ENCODE assay signal across 26 cellular contexts in genomic region chr5:177043114-177043513, GRCh38.
"Had no signal": no experiment of that assay in that cellular context is flagged by ENCODE, and none has a peak within 500 bp of the region (broad histone marks: within the 10 kb centered on the region; RNA-seq: fewer than 3 reads in every experiment).

No MANE protein-coding gene starts in this region.

- H3K27ac Mint-ChIP-seq: natural killer cell; nephron; neural progenitor cell; progenitor cell of endocrine pancreas; stimulated activated naive B cell treated with anti-CD40 and anti-IgM and Interleukin-4, amounts not matched to agents 10 μg/mL and 1 μg/mL and 100 μg/mL, for 72 hours; stimulated activated naive CD8-positive, alpha-beta T cell treated with anti-CD3 and anti-CD28 coated beads, Interleukin-15, Interleukin-2, amounts not matched to agents 100 ng/mL and 50 ng/mL, for 24 hours had no signal

- H3K36me3 ChIP-seq: ovary, uterus had no signal

- H3K27me3 Mint-ChIP-seq: naive thymus-derived CD4-positive, alpha-beta T cell; progenitor cell of endocrine pancreas; stimulated activated naive B cell treated with anti-CD40 and anti-IgM and Interleukin-4, amounts not matched to agents 10 μg/mL and 1 μg/mL and 100 μg/mL, for 72 hours; stimulated activated naive CD8-positive, alpha-beta T cell treated with anti-CD3 and anti-CD28 coated beads, Interleukin-15, Interleukin-2, amounts not matched to agents 100 ng/mL and 50 ng/mL, for 24 hours had no signal

- H3K4me3 ChIP-seq: neural progenitor cell, ovary, psoas muscle, right lobe of liver, sigmoid colon, stomach, thoracic aorta, tibial artery, transverse colon, upper lobe of left lung, uterus had no signal

- H3K4me3 Mint-ChIP-seq: naive thymus-derived CD4-positive, alpha-beta T cell; natural killer cell; nephron; neural progenitor cell; stimulated activated effector memory CD8-positive, alpha-beta T cell treated with anti-CD3 and anti-CD28 coated beads, Interleukin-12 subunit alpha, Interleukin-12 subunit beta, amount 100 ng/mL, for 72 hours; stimulated activated naive B cell treated with anti-CD40 and anti-IgM and Interleukin-4, amounts not matched to agents 10 μg/mL and 1 μg/mL and 100 μg/mL, for 72 hours; stimulated activated naive CD8-positive, alpha-beta T cell treated with anti-CD3 and anti-CD28 coated beads, Interleukin-15, Interleukin-2, amounts not matched to agents 100 ng/mL and 50 ng/mL, for 24 hours had no signal

- DNase-seq: naive thymus-derived CD4-positive, alpha-beta T cell; natural killer cell; occipital lobe; ovary; psoas muscle; right cardiac atrium; right lobe of liver; sigmoid colon; small intestine; stimulated activated CD4-positive, alpha-beta T cell treated with anti-CD3 and anti-CD28 coated beads, Interleukin-15, amount 100 ng/mL, for 24 hours; stimulated activated CD4-positive, alpha-beta T cell treated with anti-CD3 and anti-CD28 coated beads, Interleukin-2, amount 100 ng/mL, for 24 hours; stimulated activated CD4-positive, alpha-beta T cell treated with anti-CD3 and anti-CD28 coated beads, Interleukin-2, amount 100 ng/mL, for 48 hours; stimulated activated CD4-positive, alpha-beta T cell treated with anti-CD3 and anti-CD28 coated beads, Interleukin-4, amount 100 ng/mL, for 24 hours; stimulated activated naive B cell treated with anti-CD40 and anti-IgM and Interleukin-4, amounts not matched to agents 10 μg/mL and 1 μg/mL and 100 μg/mL, for 72 hours; stimulated activated naive CD4-positive, alpha-beta T cell treated with Interleukin-2 at 50 U/mL for 16 hours; stomach; tibial artery; transverse colon; upper lobe of left lung; uterus had no signal

- H3K9me3 ChIP-seq: ovary, psoas muscle, right lobe of liver, sigmoid colon, stomach, thoracic aorta, tibial artery, transverse colon, upper lobe of left lung, uterus had no signal

- H3K4me1 Mint-ChIP-seq: nephron; neural progenitor cell; stimulated activated effector memory CD8-positive, alpha-beta T cell treated with anti-CD3 and anti-CD28 coated beads, Interleukin-12 subunit alpha, Interleukin-12 subunit beta, amount 100 ng/mL, for 72 hours had no signal

- ATAC-seq: naive thymus-derived CD4-positive, alpha-beta T cell; natural killer cell; psoas muscle; right cardiac atrium; stimulated activated effector memory CD8-positive, alpha-beta T cell treated with anti-CD3 and anti-CD28 coated beads, Interleukin-12 subunit alpha, Interleukin-12 subunit beta, amount 100 ng/mL, for 72 hours; stimulated activated naive B cell treated with anti-CD40 and anti-IgM and Interleukin-4, amounts not matched to agents 10 μg/mL and 1 μg/mL and 100 μg/mL, for 72 hours had no signal

- H3K4me1 ChIP-seq: neural progenitor cell, psoas muscle, right lobe of liver, uterus had no signal

- H3K27me3 ChIP-seq: neural progenitor cell, ovary, right lobe of liver, sigmoid colon, stomach, tibial artery, transverse colon, upper lobe of left lung, uterus had no signal

- H3K27ac ChIP-seq: neural progenitor cell, ovary, psoas muscle, right lobe of liver, sigmoid colon, stomach, thoracic aorta, tibial artery, transverse colon, uterus had no signal
